39 cellular contexts compared by ENCODE assay signal in the genomic region with DNA sequence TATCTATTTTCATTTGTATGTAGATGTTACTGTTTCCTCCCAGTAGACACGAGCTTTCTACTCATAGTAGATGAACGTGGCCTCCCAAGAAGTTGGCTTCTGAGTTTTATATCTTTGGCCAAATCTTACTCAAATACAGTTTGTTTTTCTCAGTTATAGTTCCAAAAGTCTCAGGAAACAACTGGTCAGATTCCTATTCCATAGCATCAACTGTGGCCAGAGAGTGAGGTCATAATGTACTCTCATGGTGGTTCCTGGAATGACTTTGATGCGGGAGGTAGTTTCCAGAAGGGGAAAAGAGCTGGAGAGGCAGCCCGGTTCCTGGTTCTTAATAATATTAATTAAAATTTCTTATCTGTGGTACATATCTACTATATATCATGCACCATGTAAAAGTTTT.
"Had no signal": no experiment of that assay in that cellular context is flagged by ENCODE, and none has a peak within 500 bp of the region (broad histone marks: within the 10 kb centered on the region; RNA-seq: fewer than 3 reads in every experiment).

No MANE protein-coding gene starts in this region.

- DNase-seq: activated B cell treated with CpG ODN at 0.5 μM for 24 hours; activated CD4-positive, alpha-beta T cell treated with anti-CD3 and anti-CD28 coated beads for 1 hour; activated CD4-positive, alpha-beta T cell treated with anti-CD3 and anti-CD28 coated beads for 48 hours; activated CD4-positive, alpha-beta T cell treated with anti-CD3 and anti-CD28 coated beads, Interleukin-2, amount 50 U/mL, for 4 hours; activated CD8-positive, alpha-beta T cell treated with anti-CD3 and anti-CD28 coated beads for 36 hours; activated effector memory CD4-positive, alpha-beta T cell treated with anti-CD3 and anti-CD28 coated beads, Interleukin-2, amount 50 U/mL, for 16 hours; activated naive CD4-positive, alpha-beta T cell; activated naive CD4-positive, alpha-beta T cell treated with anti-CD3 and anti-CD28 coated beads, Interleukin-2, amount 50 U/mL, for 16 hours; activated naive CD8-positive, alpha-beta T cell treated with anti-CD3 and anti-CD28 coated beads for 36 hours; activated T-cell treated with anti-CD3 and anti-CD28 coated beads, Interleukin-2, amount 50 U/mL, for 1 hour; activated T-cell treated with anti-CD3 and anti-CD28 coated beads, Interleukin-2, amount 50 U/mL, for 72 hours; amniotic stem cell; aorta; body of pancreas; MM.1S; NCI-H1092 treated with DMSO at 0.1 percent for 48 hours; NCI-H1417; NCI-H146; NCI-H187; NCI-H2029 treated with DMSO at 0.1 percent for 48 hours; NCI-H2107; NCI-H2171; NCI-H510A; NCI-H526; NCI-H748 treated with DMSO at 0.1 percent for 48 hours; NK-92 treated with Interleukin-12 subunit alpha and Interleukin-12 subunit beta, amount 100 ng/mL, for 24 hours; PC-3; Peyer's patch; RPMI8226; SIG-M5; SW 1271; T-helper 1 cell; T-helper 2 cell; T-helper 9 cell had no signal

- H3K27me3 ChIP-seq: body of pancreas, breast epithelium, Peyer's patch had no signal

- H3K36me3 ChIP-seq: breast epithelium, Peyer's patch had no signal

- ATAC-seq: activated CD8-positive, alpha-beta T cell treated with anti-CD3 and anti-CD28 coated beads for 36 hours; activated T-cell treated with anti-CD3 and anti-CD28 coated beads, Interleukin-2, amount 50 U/mL, for 72 hours; activated T-helper 17 cell treated with anti-CD3 and anti-CD28 coated beads, Interleukin-2, amount 50 U/mL, for 72 hours; body of pancreas; PC-3; Right ventricle myocardium inferior had no signal

- H3K9me3 ChIP-seq: body of pancreas, breast epithelium, Peyer's patch had no signal

- H3K4me1 ChIP-seq: body of pancreas, breast epithelium, Peyer's patch had no signal

- H3K27ac ChIP-seq: body of pancreas, breast epithelium, KMS-11, Peyer's patch, VCaP had no signal

- H3K4me3 ChIP-seq: body of pancreas, breast epithelium, Peyer's patch had no signal
